In genomic region chr6:122471107-122472021, GRCh38 we compare ENCODE assay signal across 8 cellular contexts. TPM values are rescaled to one million over a fixed set of nuclear protein-coding genes. Genes with fewer than 3 reads are reported as not detected.
A peak's percentile ranks its signal among the peaks of the same experiment; 100 is the strongest.
DNase-seq lines count a peak whose midpoint lies in the region; ATAC-seq and TF ChIP-seq lines count a peak whose summit lies in the region.

TSS of gene SERINC1 (minus strand) at chr6:122471807. CDS start at chr6:122471737, 70 bp downstream.

- no peaks in the 10 kb centered on the region for H3K27me3 ChIP-seq in BLaER1

- no peaks in the 10 kb centered on the region for H3K27me3 Mint-ChIP-seq in activated CD4-positive, alpha-beta T cell treated with anti-CD3 and anti-CD28 coated beads, Interleukin-2, amount 10 ng/mL, durations not matched to agents 7 days and 5 days

- peak within 1 kb of the TSS; percentile 92 for H3K9ac ChIP-seq in BLaER1

- peaks cover 31% of the 10 kb centered on the region for H3K4me1 Mint-ChIP-seq in activated CD4-positive, alpha-beta T cell treated with anti-CD3 and anti-CD28 coated beads, Interleukin-2, amount 10 ng/mL, durations not matched to agents 7 days and 5 days

- POLR2A ChIA-PET in activated CD4-positive, alpha-beta T cell treated with anti-CD3 and anti-CD28 coated beads, Interleukin-2, amount 10 ng/mL, durations not matched to agents 7 days and 5 days (lab: Charles Lee), result interaction anchor here (0.5 to 1.0 kb wide), 2 partner anchors 39 to 191 kb away, joined by 3 read pairs; no protein-coding TSS in a partner anchor

- peaks cover 22% of the 10 kb centered on the region for H3K4me1 ChIP-seq in BLaER1

- no peaks in the 10 kb centered on the region for H3K9me3 Mint-ChIP-seq in activated CD4-positive, alpha-beta T cell treated with anti-CD3 and anti-CD28 coated beads, Interleukin-2, amount 10 ng/mL, durations not matched to agents 7 days and 5 days

- H3K4me3 ChIP-seq in BLaER1, result peak within 1 kb of the TSS; percentile 86
- peak within 1 kb of the TSS; percentile 90 for H3K4me3 ChIP-seq in coronary artery

- H3K36me3 Mint-ChIP-seq in activated CD4-positive, alpha-beta T cell treated with anti-CD3 and anti-CD28 coated beads, Interleukin-2, amount 10 ng/mL, durations not matched to agents 7 days and 5 days (ENCODE audit: low read depth), result peaks cover 23% of the 10 kb centered on the region

- TF ChIP-seq CTCF in coronary artery (IDR thresholded peaks at IDR 0.05), result no peak

- ATAC-seq in GM19328 (IDR thresholded peaks at IDR 0.05; ENCODE audit: unreplicated experiment) (peak; percentile 98), HG03520 (IDR thresholded peaks at IDR 0.05; ENCODE audit: unreplicated experiment) (peak; percentile 99), left colon (peak; percentile 99)

- H3K4me3 Mint-ChIP-seq in activated CD4-positive, alpha-beta T cell treated with anti-CD3 and anti-CD28 coated beads, Interleukin-2, amount 10 ng/mL, durations not matched to agents 7 days and 5 days, result peak within 1 kb of the TSS; percentile 92

- peak within 1 kb of the TSS; percentile 99 for H3K27ac Mint-ChIP-seq in activated CD4-positive, alpha-beta T cell treated with anti-CD3 and anti-CD28 coated beads, Interleukin-2, amount 10 ng/mL, durations not matched to agents 7 days and 5 days

- intact Hi-C loops in left colon (cut with DNase I, micrococcal nuclease), result loop anchor here in 1 of 2 donors (5.0 kb wide), 1 partner anchor 74 kb away; the partner anchor contains the start of gene HSF2

- CTCF ChIA-PET in activated CD4-positive, alpha-beta T cell treated with anti-CD3 and anti-CD28 coated beads, Interleukin-2, amount 10 ng/mL, durations not matched to agents 7 days and 5 days (lab: Charles Lee), result interaction anchor here (1.6 to 2.3 kb wide), 4 partner anchors 27 to 368 kb away, joined by 3 to 10 read pairs (median 4); no protein-coding TSS in a partner anchor

- peak within 1 kb of the TSS; percentile 83 for H3K4me2 ChIP-seq in BLaER1

- peaks cover 51% of the 10 kb centered on the region for H4K20me1 ChIP-seq in BLaER1

- no peaks in the 10 kb centered on the region for H3K9me3 ChIP-seq in BLaER1

- peaks cover 23% of the 10 kb centered on the region for H3K36me3 ChIP-seq in BLaER1

- H3K27ac ChIP-seq in BLaER1 (peak within 1 kb of the TSS; percentile 86), coronary artery (peak within 1 kb of the TSS; percentile 98)

- DNase-seq in NCI-H69 (lab: John Stamatoyannopoulos, UW) (peak; percentile 98), coronary artery (ENCODE audit: low spot score) (peak; percentile 96), left colon (peak; percentile 95 to 97)
- DNase-seq in activated CD4-positive, alpha-beta T cell treated with anti-CD3 and anti-CD28 coated beads, Interleukin-2, amount 10 ng/mL, durations not matched to agents 7 days and 5 days, result peak; percentile 95
- DNase-seq in stimulated activated CD4-positive, alpha-beta T cell treated with anti-CD3 and anti-CD28 coated beads, Interleukin-1b, Interleukin-23, amount 100 ng/mL, for 48 hours, result peak; percentile 92

RNA-seq across cellular contexts. Expression of gene SERINC1, which starts in this region (rescaled TPM):
- 10 to 100 TPM; 61.0 to 63.1 TPM for total RNA-seq in activated CD4-positive, alpha-beta T cell treated with anti-CD3 and anti-CD28 coated beads, Interleukin-2, amount 10 ng/mL, durations not matched to agents 7 days and 5 days
- total RNA-seq in left colon, result 100 to 1,000 TPM in 1 of 2 donors, 10 to 100 TPM in 1; 90.9 to 144 TPM

Comparison
In these comparisons a context has a peak if more than half of its experiments do, and no peak if none do; other contexts are left out.
1. Peak in every context shown above with its lines: DNase-seq, ATAC-seq, H3K4me3 ChIP-seq and H3K27ac ChIP-seq.